ENCODE assay signal across 25 cellular contexts in genomic region chr3:169103941-169104340, GRCh38.
"Had no signal": no experiment of that assay in that cellular context is flagged by ENCODE, and none has a peak within 500 bp of the region (broad histone marks: within the 10 kb centered on the region; RNA-seq: fewer than 3 reads in every experiment).

No MANE protein-coding gene starts in this region.

- H3K27ac ChIP-seq: esophagus muscularis mucosa, heart right ventricle, right lobe of liver, uterus, WERI-Rb-1 had no signal

- H3K4me1 ChIP-seq: right lobe of liver, uterus had no signal

- H3K36me3 Mint-ChIP-seq: activated naive CD4-positive, alpha-beta T cell treated with anti-CD3 and anti-CD28 coated beads, Interleukin-2, amount 50 U/mL, for 24 hours; natural killer cell treated with Interleukin-12 subunit alpha and Interleukin-12 subunit beta and Interleukin-15 and Interleukin-18, amount 100 ng/mL, for 72 hours; stimulated activated memory B cell treated with anti-CD40 and anti-IgM and Interleukin-4, amounts not matched to agents 10 μg/mL and 1 μg/mL and 100 μg/mL, for 72 hours; type B pancreatic cell had no signal

- H3K4me3 Mint-ChIP-seq: activated CD4-positive, alpha-beta memory T cell treated with anti-CD3 and anti-CD28 coated beads, Interleukin-2, amount 10 ng/mL, durations not matched to agents 7 days and 5 days; activated CD4-positive, alpha-beta T cell treated with anti-CD3 and anti-CD28 coated beads, Interleukin-2, amount 10 ng/mL, durations not matched to agents 7 days and 5 days; activated naive CD4-positive, alpha-beta T cell treated with anti-CD3 and anti-CD28 coated beads, Interleukin-2, amount 50 U/mL, for 24 hours; activated naive CD8-positive, alpha-beta T cell treated with anti-CD3 and anti-CD28 coated beads, Interleukin-2, amount 50 U/mL, for 24 hours; activated T-cell treated with anti-CD3 and anti-CD28 coated beads, Interleukin-2, amount 50 U/mL, for 4 hours; activated T-helper 17 cell treated with anti-CD3 and anti-CD28 coated beads, Interleukin-2, amount 50 U/mL, for 72 hours; central memory CD8-positive, alpha-beta T cell; dendritic cell treated with granulocyte-macrophage colony-stimulating factor and Interleukin-4, amounts not matched to agents 40 ng/mL and 50 ng/mL, for 4 days; natural killer cell treated with Interleukin-12 subunit alpha and Interleukin-12 subunit beta and Interleukin-15 and Interleukin-18, amount 100 ng/mL, for 72 hours; stimulated activated memory B cell treated with anti-CD40 and anti-IgM and Interleukin-4, amounts not matched to agents 10 μg/mL and 1 μg/mL and 100 μg/mL, for 72 hours; stimulated activated naive CD8-positive, alpha-beta T cell treated with anti-CD3 and anti-CD28 coated beads, Interleukin-15, amount 100 ng/mL, for 72 hours; type B pancreatic cell had no signal

- H3K27ac Mint-ChIP-seq: activated CD4-positive, alpha-beta memory T cell treated with anti-CD3 and anti-CD28 coated beads, Interleukin-2, amount 10 ng/mL, durations not matched to agents 7 days and 5 days; activated CD4-positive, alpha-beta T cell treated with anti-CD3 and anti-CD28 coated beads, Interleukin-2, amount 10 ng/mL, durations not matched to agents 7 days and 5 days; activated naive CD4-positive, alpha-beta T cell treated with anti-CD3 and anti-CD28 coated beads, Interleukin-2, amount 50 U/mL, for 24 hours; activated naive CD8-positive, alpha-beta T cell treated with anti-CD3 and anti-CD28 coated beads, Interleukin-2, amount 50 U/mL, for 24 hours; activated T-helper 17 cell treated with anti-CD3 and anti-CD28 coated beads, Interleukin-2, amount 50 U/mL, for 72 hours; dendritic cell treated with granulocyte-macrophage colony-stimulating factor and Interleukin-4, amounts not matched to agents 40 ng/mL and 50 ng/mL, for 4 days; natural killer cell treated with Interleukin-12 subunit alpha and Interleukin-12 subunit beta and Interleukin-15 and Interleukin-18, amount 100 ng/mL, for 72 hours; stimulated activated memory B cell treated with anti-CD40 and anti-IgM and Interleukin-4, amounts not matched to agents 10 μg/mL and 1 μg/mL and 100 μg/mL, for 72 hours; stimulated activated naive CD8-positive, alpha-beta T cell treated with anti-CD3 and anti-CD28 coated beads, Interleukin-15, amount 100 ng/mL, for 72 hours; type B pancreatic cell had no signal

- H3K27me3 Mint-ChIP-seq: activated CD4-positive, alpha-beta memory T cell treated with anti-CD3 and anti-CD28 coated beads, Interleukin-2, amount 10 ng/mL, durations not matched to agents 7 days and 5 days; activated naive CD4-positive, alpha-beta T cell treated with anti-CD3 and anti-CD28 coated beads, Interleukin-2, amount 50 U/mL, for 24 hours; activated naive CD8-positive, alpha-beta T cell treated with anti-CD3 and anti-CD28 coated beads, Interleukin-2, amount 50 U/mL, for 24 hours; activated T-helper 17 cell treated with anti-CD3 and anti-CD28 coated beads, Interleukin-2, amount 50 U/mL, for 72 hours; central memory CD8-positive, alpha-beta T cell; dendritic cell treated with granulocyte-macrophage colony-stimulating factor and Interleukin-4, amounts not matched to agents 40 ng/mL and 50 ng/mL, for 4 days; natural killer cell treated with Interleukin-12 subunit alpha and Interleukin-12 subunit beta and Interleukin-15 and Interleukin-18, amount 100 ng/mL, for 72 hours; stimulated activated memory B cell treated with anti-CD40 and anti-IgM and Interleukin-4, amounts not matched to agents 10 μg/mL and 1 μg/mL and 100 μg/mL, for 72 hours; stimulated activated naive CD8-positive, alpha-beta T cell treated with anti-CD3 and anti-CD28 coated beads, Interleukin-15, amount 100 ng/mL, for 72 hours; type B pancreatic cell had no signal

- H3K27me3 ChIP-seq: esophagus muscularis mucosa, heart right ventricle, right lobe of liver, uterus had no signal

- DNase-seq: activated CD4-positive, alpha-beta memory T cell treated with anti-CD3 and anti-CD28 coated beads, Interleukin-2, amount 10 ng/mL, durations not matched to agents 7 days and 5 days; activated CD4-positive, alpha-beta T cell treated with anti-CD3 and anti-CD28 coated beads, Interleukin-2, amount 10 ng/mL, durations not matched to agents 7 days and 5 days; activated CD8-positive, alpha-beta memory T cell treated with anti-CD3 and anti-CD28 coated beads, Interleukin-2, amount 50 U/mL, for 48 hours; activated gamma-delta T cell treated with Interleukin-2 at 50 U/mL for 16 hours; activated naive CD8-positive, alpha-beta T cell treated with anti-CD3 and anti-CD28 coated beads, Interleukin-2, amount 50 U/mL, for 24 hours; activated T-cell treated with anti-CD3 and anti-CD28 coated beads, Interleukin-2, amount 50 U/mL, for 4 hours; amygdala; foreskin melanocyte; heart right ventricle; right lobe of liver; small intestine; stimulated activated CD4-positive, alpha-beta T cell treated with anti-CD3 and anti-CD28 coated beads, Interleukin-4, amount 100 ng/mL, for 24 hours; stimulated activated naive CD8-positive, alpha-beta T cell treated with anti-CD3 and anti-CD28 coated beads, Interleukin-15, amount 100 ng/mL, for 72 hours; substantia nigra; uterus; WERI-Rb-1 had no signal

- H3K4me3 ChIP-seq: esophagus muscularis mucosa, heart right ventricle, right lobe of liver, uterus had no signal

- H3K9me3 ChIP-seq: esophagus muscularis mucosa, heart right ventricle, right lobe of liver, uterus had no signal

- H3K36me3 ChIP-seq: esophagus muscularis mucosa, right lobe of liver, uterus, WERI-Rb-1 had no signal

- ATAC-seq: activated CD4-positive, CD25-positive, alpha-beta regulatory T cell treated with anti-CD3 and anti-CD28 coated beads, Interleukin-2, amount 50 U/mL, for 24 hours; activated naive CD8-positive, alpha-beta T cell treated with anti-CD3 and anti-CD28 coated beads, Interleukin-2, amount 50 U/mL, for 24 hours; activated T-cell treated with anti-CD3 and anti-CD28 coated beads, Interleukin-2, amount 50 U/mL, for 4 hours; activated T-helper 17 cell treated with anti-CD3 and anti-CD28 coated beads, Interleukin-2, amount 50 U/mL, for 72 hours; heart right ventricle; natural killer cell treated with Interleukin-12 subunit alpha and Interleukin-12 subunit beta and Interleukin-15 and Interleukin-18, amount 100 ng/mL, for 72 hours; right lobe of liver; stimulated activated memory B cell treated with anti-CD40 and anti-IgM and Interleukin-4, amounts not matched to agents 10 μg/mL and 1 μg/mL and 100 μg/mL, for 72 hours; stimulated activated naive CD8-positive, alpha-beta T cell treated with anti-CD3 and anti-CD28 coated beads, Interleukin-15, amount 100 ng/mL, for 72 hours had no signal

- H3K9me3 Mint-ChIP-seq: activated CD4-positive, alpha-beta memory T cell treated with anti-CD3 and anti-CD28 coated beads, Interleukin-2, amount 10 ng/mL, durations not matched to agents 7 days and 5 days; activated CD4-positive, alpha-beta T cell treated with anti-CD3 and anti-CD28 coated beads, Interleukin-2, amount 10 ng/mL, durations not matched to agents 7 days and 5 days; activated naive CD4-positive, alpha-beta T cell treated with anti-CD3 and anti-CD28 coated beads, Interleukin-2, amount 50 U/mL, for 24 hours; activated naive CD8-positive, alpha-beta T cell treated with anti-CD3 and anti-CD28 coated beads, Interleukin-2, amount 50 U/mL, for 24 hours; activated T-cell treated with anti-CD3 and anti-CD28 coated beads, Interleukin-2, amount 50 U/mL, for 4 hours; activated T-helper 17 cell treated with anti-CD3 and anti-CD28 coated beads, Interleukin-2, amount 50 U/mL, for 72 hours; central memory CD8-positive, alpha-beta T cell; dendritic cell treated with granulocyte-macrophage colony-stimulating factor and Interleukin-4, amounts not matched to agents 40 ng/mL and 50 ng/mL, for 4 days; natural killer cell treated with Interleukin-12 subunit alpha and Interleukin-12 subunit beta and Interleukin-15 and Interleukin-18, amount 100 ng/mL, for 72 hours; stimulated activated memory B cell treated with anti-CD40 and anti-IgM and Interleukin-4, amounts not matched to agents 10 μg/mL and 1 μg/mL and 100 μg/mL, for 72 hours; stimulated activated naive CD8-positive, alpha-beta T cell treated with anti-CD3 and anti-CD28 coated beads, Interleukin-15, amount 100 ng/mL, for 72 hours; type B pancreatic cell had no signal

- H3K4me1 Mint-ChIP-seq: activated CD4-positive, alpha-beta memory T cell treated with anti-CD3 and anti-CD28 coated beads, Interleukin-2, amount 10 ng/mL, durations not matched to agents 7 days and 5 days; activated CD4-positive, alpha-beta T cell treated with anti-CD3 and anti-CD28 coated beads, Interleukin-2, amount 10 ng/mL, durations not matched to agents 7 days and 5 days; activated naive CD4-positive, alpha-beta T cell treated with anti-CD3 and anti-CD28 coated beads, Interleukin-2, amount 50 U/mL, for 24 hours; activated naive CD8-positive, alpha-beta T cell treated with anti-CD3 and anti-CD28 coated beads, Interleukin-2, amount 50 U/mL, for 24 hours; activated T-helper 17 cell treated with anti-CD3 and anti-CD28 coated beads, Interleukin-2, amount 50 U/mL, for 72 hours; central memory CD8-positive, alpha-beta T cell; stimulated activated memory B cell treated with anti-CD40 and anti-IgM and Interleukin-4, amounts not matched to agents 10 μg/mL and 1 μg/mL and 100 μg/mL, for 72 hours; stimulated activated naive CD8-positive, alpha-beta T cell treated with anti-CD3 and anti-CD28 coated beads, Interleukin-15, amount 100 ng/mL, for 72 hours had no signal
